26 cellular contexts compared by ENCODE assay signal in genomic region chr18:34001376-34001775, GRCh38.
"Had no signal": no experiment of that assay in that cellular context is flagged by ENCODE, and none has a peak within 500 bp of the region (broad histone marks: within the 10 kb centered on the region; RNA-seq: fewer than 3 reads in every experiment).

No MANE protein-coding gene starts in this region.

- H3K27ac ChIP-seq: left ventricle myocardium inferior, pancreas, prostate gland, skin epidermis, spleen, suprapubic skin, thoracic aorta, tibial artery, upper lobe of left lung, vagina had no signal

- H3K9me3 ChIP-seq: pancreas, prostate gland, suprapubic skin, thoracic aorta, tibial artery, vagina had no signal

- H3K27me3 Mint-ChIP-seq: memory B cell; naive thymus-derived CD8-positive, alpha-beta T cell; stimulated activated naive CD8-positive, alpha-beta T cell treated with anti-CD3 and anti-CD28 coated beads, Interleukin-15, Interleukin-2, amounts not matched to agents 100 ng/mL and 50 ng/mL, for 24 hours had no signal

- H3K4me3 Mint-ChIP-seq: memory B cell; naive thymus-derived CD8-positive, alpha-beta T cell; nephron; neural crest cell; stimulated activated effector memory CD8-positive, alpha-beta T cell treated with anti-CD3 and anti-CD28 coated beads, Interleukin-12 subunit alpha, Interleukin-12 subunit beta, amount 100 ng/mL, for 72 hours; stimulated activated naive CD8-positive, alpha-beta T cell treated with anti-CD3 and anti-CD28 coated beads, Interleukin-15, Interleukin-2, amounts not matched to agents 100 ng/mL and 50 ng/mL, for 24 hours had no signal

- H3K27ac Mint-ChIP-seq: memory B cell; naive thymus-derived CD8-positive, alpha-beta T cell; nephron; stimulated activated effector memory CD8-positive, alpha-beta T cell treated with anti-CD3 and anti-CD28 coated beads, Interleukin-12 subunit alpha, Interleukin-12 subunit beta, amount 100 ng/mL, for 72 hours; stimulated activated naive CD8-positive, alpha-beta T cell treated with anti-CD3 and anti-CD28 coated beads, Interleukin-15, Interleukin-2, amounts not matched to agents 100 ng/mL and 50 ng/mL, for 24 hours had no signal

- H3K4me3 ChIP-seq: left ventricle myocardium inferior, lung, pancreas, prostate gland, skin epidermis, spleen, suprapubic skin, thoracic aorta, tibial artery, upper lobe of left lung, vagina had no signal

- H3K27me3 ChIP-seq: pancreas, spleen, suprapubic skin, tibial artery, upper lobe of left lung, vagina had no signal

- H3K36me3 ChIP-seq: left ventricle myocardium inferior, pancreas, prostate gland, spleen, suprapubic skin, thoracic aorta, tibial artery, upper lobe of left lung, vagina had no signal

- H3K9me3 Mint-ChIP-seq: nephron, neural crest cell had no signal

- H3K4me1 Mint-ChIP-seq: memory B cell; naive thymus-derived CD8-positive, alpha-beta T cell; nephron; neural crest cell; stimulated activated effector memory CD8-positive, alpha-beta T cell treated with anti-CD3 and anti-CD28 coated beads, Interleukin-12 subunit alpha, Interleukin-12 subunit beta, amount 100 ng/mL, for 72 hours had no signal

- ATAC-seq: naive thymus-derived CD8-positive, alpha-beta T cell; pancreas; right cardiac atrium; sciatic nerve; stimulated activated effector memory CD8-positive, alpha-beta T cell treated with anti-CD3 and anti-CD28 coated beads, Interleukin-12 subunit alpha, Interleukin-12 subunit beta, amount 100 ng/mL, for 72 hours had no signal

- H3K4me1 ChIP-seq: left ventricle myocardium inferior, pancreas, prostate gland, spleen, suprapubic skin, tibial artery, upper lobe of left lung, vagina had no signal

- H3K36me3 Mint-ChIP-seq: memory B cell; naive thymus-derived CD8-positive, alpha-beta T cell; stimulated activated effector memory CD8-positive, alpha-beta T cell treated with anti-CD3 and anti-CD28 coated beads, Interleukin-12 subunit alpha, Interleukin-12 subunit beta, amount 100 ng/mL, for 72 hours had no signal

- DNase-seq: hippocampal formation; kidney; left ventricle myocardium inferior; midbrain; nucleus accumbens; pancreas; posterior cingulate gyrus; retina; right cardiac atrium; spleen; stimulated activated CD4-positive, alpha-beta T cell treated with anti-CD3 and anti-CD28 coated beads, Interleukin-4, amount 100 ng/mL, for 24 hours; tibial artery; upper lobe of left lung had no signal

- FAIRE-seq: kidney, pancreas had no signal
